ENCODE assay signal across 26 cellular contexts in the genomic region with DNA sequence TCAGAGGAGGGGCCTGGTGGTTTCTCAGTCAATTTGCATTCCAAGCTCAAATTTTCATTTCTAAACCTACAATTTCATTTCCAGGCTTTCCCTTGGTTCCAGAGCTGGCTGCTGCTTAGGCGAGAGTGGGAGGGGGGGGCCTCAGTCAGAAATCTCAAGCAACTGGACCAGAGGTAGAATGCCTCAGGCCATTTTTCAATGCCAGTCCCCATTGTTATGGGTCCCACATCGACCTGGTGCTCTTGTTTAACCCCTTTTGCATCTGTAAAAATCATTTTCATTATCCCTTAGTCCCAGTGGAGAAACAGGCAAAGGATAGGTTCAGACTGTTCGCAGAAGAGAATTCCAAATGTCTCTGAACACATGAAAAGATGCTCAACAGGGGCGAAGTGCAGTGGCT.
"Had no signal": no experiment of that assay in that cellular context is flagged by ENCODE, and none has a peak within 500 bp of the region (broad histone marks: within the 10 kb centered on the region; RNA-seq: fewer than 3 reads in every experiment).

No MANE protein-coding gene starts in this region.

- H3K36me3 ChIP-seq: neural progenitor cell, ovary, right lobe of liver, sigmoid colon, suprapubic skin, tibial artery, transverse colon, upper lobe of right lung, uterus had no signal

- ATAC-seq: natural killer cell; psoas muscle; right cardiac atrium; right lobe of liver; stimulated activated memory B cell treated with anti-CD40 and anti-IgM and Interleukin-4, amounts not matched to agents 10 μg/mL and 1 μg/mL and 100 μg/mL, for 72 hours; stimulated activated naive CD8-positive, alpha-beta T cell treated with anti-CD3 and anti-CD28 coated beads, Interleukin-15, amount 100 ng/mL, for 72 hours; stimulated activated naive CD8-positive, alpha-beta T cell treated with anti-CD3 and anti-CD28 coated beads, Interleukin-15, Interleukin-2, amounts not matched to agents 100 U/mL and 50 U/mL, for 24 hours; upper lobe of right lung had no signal

- H3K4me1 ChIP-seq: neural progenitor cell, parathyroid adenoma, psoas muscle, sigmoid colon, suprapubic skin, tibial artery, upper lobe of right lung, uterus had no signal

- H3K27me3 ChIP-seq: neural progenitor cell, ovary, right lobe of liver, sigmoid colon, suprapubic skin, testis, transverse colon, upper lobe of right lung, uterus had no signal

- H3K4me3 ChIP-seq: neural progenitor cell, ovary, psoas muscle, right lobe of liver, sigmoid colon, suprapubic skin, testis, tibial artery, transverse colon, upper lobe of right lung, uterus had no signal

- DNase-seq: natural killer cell; occipital lobe; ovary; psoas muscle; right cardiac atrium; right lobe of liver; sigmoid colon; small intestine; stimulated activated CD4-positive, alpha-beta T cell treated with anti-CD3 and anti-CD28 coated beads, Interleukin-12 subunit alpha, Interleukin-12 subunit beta, amount 100 ng/mL, for 4 hours; stimulated activated CD4-positive, alpha-beta T cell treated with anti-CD3 and anti-CD28 coated beads, Interleukin-1b, Interleukin-23, amount 100 ng/mL, for 48 hours; stimulated activated CD4-positive, alpha-beta T cell treated with anti-CD3 and anti-CD28 coated beads, Interleukin-4, amount 100 ng/mL, for 1 hour; stimulated activated CD4-positive, alpha-beta T cell treated with anti-CD3 and anti-CD28 coated beads, Interleukin-4, amount 100 ng/mL, for 4 hours; stimulated activated CD8-positive, alpha-beta memory T cell treated with anti-CD3 and anti-CD28 coated beads, Interleukin-4, amount 100 ng/mL, for 48 hours; stimulated activated naive CD4-positive, alpha-beta T cell; stimulated activated naive CD8-positive, alpha-beta T cell treated with anti-CD3 and anti-CD28 coated beads, Interleukin-15, amount 100 ng/mL, for 72 hours; stimulated activated naive CD8-positive, alpha-beta T cell treated with anti-CD3 and anti-CD28 coated beads, Interleukin-15, Interleukin-2, amounts not matched to agents 100 U/mL and 50 U/mL, for 24 hours; substantia nigra; testis; tibial artery; transverse colon; upper lobe of right lung; uterus had no signal

- H3K4me2 ChIP-seq: neural progenitor cell had no signal

- H3K9me3 ChIP-seq: ovary, psoas muscle, right lobe of liver, sigmoid colon, suprapubic skin, testis, tibial artery, transverse colon, upper lobe of right lung, uterus had no signal

- H2AFZ ChIP-seq: neural progenitor cell, parathyroid adenoma had no signal

- H3K27ac ChIP-seq: neural progenitor cell, ovary, parathyroid adenoma, psoas muscle, right lobe of liver, sigmoid colon, suprapubic skin, testis, tibial artery, transverse colon, upper lobe of right lung, uterus had no signal

- H3K79me2 ChIP-seq: parathyroid adenoma had no signal
